ENCODE assay signal across 1 cellular context in genomic region chr12:41537522-41537921, GRCh38.
TF ChIP-seq lines count a peak whose summit lies in the region.

No MANE protein-coding gene starts in this region.

TF ChIP-seq in SK-N-SH treated with all-trans-retinoic acid at 6 μM for 48 hours, 23 proteins besides CTCF, POLR2A, EP300 and RAD21 (continued from another document):
- no peak for TF ChIP-seq TSHZ2 (CRISPR knock-in tag; IDR thresholded peaks at IDR 0.05)
- no peak for TF ChIP-seq SNAI2 (CRISPR knock-in tag; IDR thresholded peaks at IDR 0.05)
- no peak for TF ChIP-seq CREB5 (CRISPR knock-in tag; IDR thresholded peaks at IDR 0.05; ENCODE audit: low read depth)
- TF ChIP-seq TCF4 (CRISPR knock-in tag; IDR thresholded peaks at IDR 0.05; ENCODE audit: borderline replicate concordance): no peak
- no peak for TF ChIP-seq PPARA (CRISPR knock-in tag; IDR thresholded peaks at IDR 0.05; ENCODE audit: borderline replicate concordance)
- no peak for TF ChIP-seq PATZ1 (CRISPR knock-in tag; IDR thresholded peaks at IDR 0.05; ENCODE audit: borderline replicate concordance)
- no peak for TF ChIP-seq TOX (CRISPR knock-in tag; IDR thresholded peaks at IDR 0.05; ENCODE audit: borderline replicate concordance)
